18 cellular contexts compared by ENCODE assay signal in genomic region chr2:240463866-240464481, GRCh38. TPM values are rescaled to one million over a fixed set of nuclear protein-coding genes. Genes with fewer than 3 reads are reported as not detected.
DNase-seq lines count a peak whose midpoint lies in the region; ATAC-seq, FAIRE-seq and TF ChIP-seq lines count a peak whose summit lies in the region.
"Had no signal": no experiment of that assay in that cellular context is flagged by ENCODE, and none has a peak within 500 bp of the region (broad histone marks: within the 10 kb centered on the region; RNA-seq: fewer than 3 reads in every experiment).

No MANE protein-coding gene starts in this region.

- no peak for TF ChIP-seq CTCF in CD14-positive monocyte (IDR thresholded peaks at IDR 0.05)
- TF ChIP-seq CTCF in heart right ventricle (IDR thresholded peaks at IDR 0.05): no peak
- TF ChIP-seq CTCF in pancreas (IDR thresholded peaks at IDR 0.05): no peak

- no peak overlapping the region for H3K27ac Mint-ChIP-seq in CD14-positive monocyte
- H3K27ac Mint-ChIP-seq: immature natural killer cell, memory B cell, T-cell had no signal

- no peak overlapping the region for H3K27ac ChIP-seq in heart right ventricle
- no peak overlapping the region for H3K27ac ChIP-seq in pancreas
- H3K27ac ChIP-seq: skin epidermis had no signal

- no peaks in the 10 kb centered on the region for H3K9me3 Mint-ChIP-seq in CD14-positive monocyte
- H3K9me3 Mint-ChIP-seq: immature natural killer cell, memory B cell, neural crest cell, T-cell had no signal

- peak; percentile 15 for DNase-seq in CD14-positive monocyte (ENCODE audit: low spot score)
- peak; percentile 11 for DNase-seq in activated CD8-positive, alpha-beta memory T cell treated with anti-CD3 and anti-CD28 coated beads, Interleukin-2, amount 50 U/mL, for 4 hours
- DNase-seq in heart right ventricle: peak; percentile 1 to 5
- DNase-seq in pancreas: peak in 4 of 6 donors; percentile 1 to 38 (median 15)
- DNase-seq in anterior cingulate cortex (lab: John Stamatoyannopoulos, UW): no peak
- DNase-seq in NCI-H1105 treated with DMSO at 0.1 percent for 48 hours (lab: John Stamatoyannopoulos, UW): no peak
- DNase-seq: immature natural killer cell had no signal

- H3K4me3 ChIP-seq in heart right ventricle (no peak overlapping the region), pancreas (no peak overlapping the region)
- H3K4me3 ChIP-seq: HAP-1, skin epidermis had no signal

- H3K4me3 Mint-ChIP-seq in CD14-positive monocyte: no peak overlapping the region
- H3K4me3 Mint-ChIP-seq: immature natural killer cell, memory B cell, neural crest cell, T-cell had no signal

- WGBS in heart right ventricle, 2 donors: 94 to 97% methylated on average over 21 of the region's 21 CpGs
- 95 to 96% methylated on average over 21 of the region's 21 CpGs for WGBS in pancreas, 2 donors

- H3K4me1 Mint-ChIP-seq in CD14-positive monocyte: no peaks in the 10 kb centered on the region
- H3K4me1 Mint-ChIP-seq: memory B cell, neural crest cell, T-cell had no signal

- no peaks in the 10 kb centered on the region for H3K36me3 Mint-ChIP-seq in CD14-positive monocyte
- H3K36me3 Mint-ChIP-seq: immature natural killer cell, memory B cell, T-cell had no signal

- H3K36me3 ChIP-seq in heart right ventricle (peaks cover 0 to 36% (median 9%) of the 10 kb centered on the region in 9 donors), pancreas (no peaks in the 10 kb centered on the region)

- intact Hi-C loops in CD14-positive monocyte (cut with micrococcal nuclease) (no loop called here), heart right ventricle (cut with DNase I) (no loop called here), pancreas (cut with DNase I) (no loop called here)

- H3K27me3 Mint-ChIP-seq in CD14-positive monocyte (ENCODE audit: low read depth in 3 of 3): peaks cover 0 to 6% (median 0%) of the 10 kb centered on the region in 3 donors
- H3K27me3 Mint-ChIP-seq: T-cell had no signal

- H3K4me1 ChIP-seq in heart right ventricle: peaks cover 0 to 16% (median 10%) of the 10 kb centered on the region in 9 donors
- H3K4me1 ChIP-seq in pancreas: no peaks in the 10 kb centered on the region
- H3K4me1 ChIP-seq: HAP-1 had no signal

- ATAC-seq in heart right ventricle (no peak), pancreas (no peak), GM21423 (IDR thresholded peaks at IDR 0.05; ENCODE audit: unreplicated experiment) (no peak), HG02981 (IDR thresholded peaks at IDR 0.05; ENCODE audit: unreplicated experiment) (no peak)
- ATAC-seq: T-cell had no signal

- H3K9me3 ChIP-seq in heart right ventricle: no peaks in the 10 kb centered on the region
- no peaks in the 10 kb centered on the region for H3K9me3 ChIP-seq in pancreas
- H3K9me3 ChIP-seq: HAP-1 had no signal

- no peak for FAIRE-seq in pancreas (lab: Jason Lieb, UNC)
- FAIRE-seq: colon, frontal cortex, G401.6, GM12892 had no signal

- H3K27me3 ChIP-seq in heart right ventricle (no peaks in the 10 kb centered on the region), pancreas (no peaks in the 10 kb centered on the region)

RNA-seq across cellular contexts. Expression of gene GPC1, which starts 28.5 kb away (rescaled TPM):
- polyA plus RNA-seq in CD14-positive monocyte: not detected
- 100 to 1,000 TPM; 161 to 287 (median 185) TPM for total RNA-seq in heart right ventricle
- polyA plus RNA-seq in heart right ventricle: 100 to 1,000 TPM; 104 to 156 TPM
- 10 to 100 TPM; 11.7 to 37.6 (median 16.3) TPM for total RNA-seq in pancreas
- 10 to 100 TPM; 23.2 to 27.5 TPM for polyA plus RNA-seq in pancreas
- polyA plus RNA-seq: immature natural killer cell had no signal

Comparison
In these comparisons a context has a peak if more than half of its experiments do, and no peak if none do; other contexts are left out.
1. DNase-seq: peak in CD14-positive monocyte (single experiment), activated CD8-positive, alpha-beta memory T cell treated with anti-CD3 and anti-CD28 coated beads, Interleukin-2, amount 50 U/mL, for 4 hours (single experiment), heart right ventricle (2 of 2) and pancreas (4 of 6); none in anterior cingulate cortex (0 of 58) and NCI-H1105 treated with DMSO at 0.1 percent for 48 hours (single experiment).
2. RNA of gene GPC1, which starts 28.5 kb away (polyA plus RNA-seq): 104 to 156 TPM in heart right ventricle and 23.2 to 27.5 TPM in pancreas; not detected in CD14-positive monocyte; every median in the first group is over 10 times any median in the second.